39 cellular contexts compared by ENCODE assay signal in genomic region chr13:85469320-85469719, GRCh38.
"Had no signal": no experiment of that assay in that cellular context is flagged by ENCODE, and none has a peak within 500 bp of the region (broad histone marks: within the 10 kb centered on the region; RNA-seq: fewer than 3 reads in every experiment).

No MANE protein-coding gene starts in this region.

- H3K36me3 ChIP-seq: ascending aorta, cardiac muscle cell, WERI-Rb-1 had no signal

- H3K4me3 ChIP-seq: ascending aorta, cardiac muscle cell had no signal

- H3K4me1 Mint-ChIP-seq: activated CD4-positive, alpha-beta memory T cell treated with anti-CD3 and anti-CD28 coated beads, Interleukin-2, amount 10 ng/mL, durations not matched to agents 7 days and 5 days; activated CD4-positive, alpha-beta T cell treated with anti-CD3 and anti-CD28 coated beads for 36 hours; activated CD4-positive, alpha-beta T cell treated with anti-CD3 and anti-CD28 coated beads, Interleukin-2, amount 10 ng/mL, durations not matched to agents 7 days and 5 days; activated CD8-positive, alpha-beta memory T cell treated with anti-CD3 and anti-CD28 coated beads, Interleukin-2, amount 10 ng/mL, durations not matched to agents 7 days and 5 days; activated naive CD4-positive, alpha-beta T cell treated with anti-CD3 and anti-CD28 coated beads, Interleukin-2, amount 10 ng/mL, durations not matched to agents 7 days and 5 days; activated naive CD4-positive, alpha-beta T cell treated with anti-CD3 and anti-CD28 coated beads, Interleukin-2, amount 50 U/mL, for 24 hours; activated naive CD8-positive, alpha-beta T cell treated with anti-CD3 and anti-CD28 coated beads, Interleukin-2, amount 10 ng/mL, durations not matched to agents 7 days and 5 days; activated naive CD8-positive, alpha-beta T cell treated with anti-CD3 and anti-CD28 coated beads, Interleukin-2, amount 50 U/mL, for 24 hours; brain; central memory CD8-positive, alpha-beta T cell; WTC11 had no signal

- DNase-seq: activated CD4-positive, alpha-beta memory T cell treated with anti-CD3 and anti-CD28 coated beads, Interleukin-2, amount 10 ng/mL, durations not matched to agents 7 days and 5 days; activated CD4-positive, alpha-beta T cell treated with anti-CD3 and anti-CD28 coated beads for 1 hour; activated CD4-positive, alpha-beta T cell treated with anti-CD3 and anti-CD28 coated beads for 36 hours; activated CD4-positive, alpha-beta T cell treated with anti-CD3 and anti-CD28 coated beads for 48 hours; activated CD4-positive, alpha-beta T cell treated with anti-CD3 and anti-CD28 coated beads, Interleukin-2, amount 10 ng/mL, durations not matched to agents 7 days and 5 days; activated CD4-positive, alpha-beta T cell treated with anti-CD3 and anti-CD28 coated beads, Interleukin-2, amount 50 U/mL, for 48 hours; activated CD4-positive, CD25-positive, alpha-beta regulatory T cell; activated CD8-positive, alpha-beta memory T cell treated with anti-CD3 and anti-CD28 coated beads for 24 hours; activated CD8-positive, alpha-beta memory T cell treated with anti-CD3 and anti-CD28 coated beads, Interleukin-2, amount 10 ng/mL, durations not matched to agents 7 days and 5 days; activated CD8-positive, alpha-beta memory T cell treated with anti-CD3 and anti-CD28 coated beads, Interleukin-2, amount 50 U/mL, for 48 hours; activated CD8-positive, alpha-beta T cell treated with anti-CD3 and anti-CD28 coated beads, Interleukin-2, amount 10 ng/mL, durations not matched to agents 7 days and 5 days; activated effector memory CD4-positive, alpha-beta T cell treated with Interleukin-2 at 50 U/mL for 16 hours; activated gamma-delta T cell; activated naive CD4-positive, alpha-beta T cell treated with anti-CD3 and anti-CD28 coated beads, Interleukin-2, amount 10 ng/mL, durations not matched to agents 7 days and 5 days; activated naive CD4-positive, alpha-beta T cell treated with Interleukin-2 at 50 U/mL for 16 hours; activated naive CD8-positive, alpha-beta T cell treated with anti-CD3 and anti-CD28 coated beads, Interleukin-2, amount 10 ng/mL, durations not matched to agents 7 days and 5 days; activated naive CD8-positive, alpha-beta T cell treated with anti-CD3 and anti-CD28 coated beads, Interleukin-2, amount 50 U/mL, for 24 hours; activated T-cell treated with anti-CD3 and anti-CD28 coated beads, Interleukin-2, amount 50 U/mL, for 24 hours; activated T-cell treated with anti-CD3 and anti-CD28 coated beads, Interleukin-2, amount 50 U/mL, for 48 hours; amygdala; anterior cingulate cortex; caudate nucleus; cerebellar nuclear complex; T-helper 1 cell; T-helper 2 cell; T-helper 9 cell; WERI-Rb-1 had no signal

- H3K27ac ChIP-seq: ascending aorta, cardiac muscle cell, WERI-Rb-1 had no signal

- FAIRE-seq: bronchial epithelial cell, TTC549 had no signal

- H3K4me3 Mint-ChIP-seq: activated CD4-positive, alpha-beta memory T cell treated with anti-CD3 and anti-CD28 coated beads, Interleukin-2, amount 10 ng/mL, durations not matched to agents 7 days and 5 days; activated CD4-positive, alpha-beta T cell treated with anti-CD3 and anti-CD28 coated beads for 36 hours; activated CD4-positive, alpha-beta T cell treated with anti-CD3 and anti-CD28 coated beads, Interleukin-2, amount 10 ng/mL, durations not matched to agents 7 days and 5 days; activated CD8-positive, alpha-beta memory T cell treated with anti-CD3 and anti-CD28 coated beads, Interleukin-2, amount 10 ng/mL, durations not matched to agents 7 days and 5 days; activated CD8-positive, alpha-beta T cell treated with anti-CD3 and anti-CD28 coated beads, Interleukin-2, amount 10 ng/mL, durations not matched to agents 7 days and 5 days; activated naive CD4-positive, alpha-beta T cell treated with anti-CD3 and anti-CD28 coated beads, Interleukin-2, amount 10 ng/mL, durations not matched to agents 7 days and 5 days; activated naive CD4-positive, alpha-beta T cell treated with anti-CD3 and anti-CD28 coated beads, Interleukin-2, amount 50 U/mL, for 24 hours; activated naive CD8-positive, alpha-beta T cell; activated naive CD8-positive, alpha-beta T cell treated with anti-CD3 and anti-CD28 coated beads, Interleukin-2, amount 10 ng/mL, durations not matched to agents 7 days and 5 days; activated naive CD8-positive, alpha-beta T cell treated with anti-CD3 and anti-CD28 coated beads, Interleukin-2, amount 50 U/mL, for 24 hours; activated T-cell treated with anti-CD3 and anti-CD28 coated beads, Interleukin-2, amount 50 U/mL, for 24 hours; brain; central memory CD8-positive, alpha-beta T cell; T-helper 1 cell treated with Interleukin-12 subunit alpha and Interleukin-12 subunit beta and Interleukin-4 antibody, amounts not matched to agents 30 μg/mL and 1 μg/mL, for 36 hours; T-helper 2 cell treated with Interferon-gamma antibody and Interleukin-4, amounts not matched to agents 5 μg/mL and 100 μg/mL, for 36 hours; WTC11 had no signal

- H3K4me1 ChIP-seq: ascending aorta had no signal

- H3K27me3 Mint-ChIP-seq: activated CD4-positive, alpha-beta memory T cell treated with anti-CD3 and anti-CD28 coated beads, Interleukin-2, amount 10 ng/mL, durations not matched to agents 7 days and 5 days; activated CD4-positive, alpha-beta T cell treated with anti-CD3 and anti-CD28 coated beads for 36 hours; activated CD4-positive, alpha-beta T cell treated with anti-CD3 and anti-CD28 coated beads, Interleukin-2, amount 10 ng/mL, durations not matched to agents 7 days and 5 days; activated CD8-positive, alpha-beta memory T cell treated with anti-CD3 and anti-CD28 coated beads, Interleukin-2, amount 10 ng/mL, durations not matched to agents 7 days and 5 days; activated naive CD4-positive, alpha-beta T cell treated with anti-CD3 and anti-CD28 coated beads, Interleukin-2, amount 10 ng/mL, durations not matched to agents 7 days and 5 days; activated naive CD4-positive, alpha-beta T cell treated with anti-CD3 and anti-CD28 coated beads, Interleukin-2, amount 50 U/mL, for 24 hours; activated naive CD8-positive, alpha-beta T cell; activated naive CD8-positive, alpha-beta T cell treated with anti-CD3 and anti-CD28 coated beads, Interleukin-2, amount 10 ng/mL, durations not matched to agents 7 days and 5 days; activated naive CD8-positive, alpha-beta T cell treated with anti-CD3 and anti-CD28 coated beads, Interleukin-2, amount 50 U/mL, for 24 hours; activated T-cell treated with anti-CD3 and anti-CD28 coated beads, Interleukin-2, amount 50 U/mL, for 24 hours; brain; central memory CD8-positive, alpha-beta T cell had no signal

- H3K36me3 Mint-ChIP-seq: activated CD8-positive, alpha-beta memory T cell treated with anti-CD3 and anti-CD28 coated beads, Interleukin-2, amount 10 ng/mL, durations not matched to agents 7 days and 5 days; activated naive CD4-positive, alpha-beta T cell treated with anti-CD3 and anti-CD28 coated beads, Interleukin-2, amount 10 ng/mL, durations not matched to agents 7 days and 5 days; activated naive CD4-positive, alpha-beta T cell treated with anti-CD3 and anti-CD28 coated beads, Interleukin-2, amount 50 U/mL, for 24 hours; activated naive CD8-positive, alpha-beta T cell; activated naive CD8-positive, alpha-beta T cell treated with anti-CD3 and anti-CD28 coated beads, Interleukin-2, amount 10 ng/mL, durations not matched to agents 7 days and 5 days; brain; WTC11 had no signal

- H3K27me3 ChIP-seq: ascending aorta, cardiac muscle cell had no signal

- H3K9me3 ChIP-seq: ascending aorta had no signal

- H3K9me3 Mint-ChIP-seq: activated CD4-positive, alpha-beta T cell treated with anti-CD3 and anti-CD28 coated beads, Interleukin-2, amount 10 ng/mL, durations not matched to agents 7 days and 5 days; activated naive CD4-positive, alpha-beta T cell treated with anti-CD3 and anti-CD28 coated beads, Interleukin-2, amount 50 U/mL, for 24 hours; activated naive CD8-positive, alpha-beta T cell treated with anti-CD3 and anti-CD28 coated beads, Interleukin-2, amount 10 ng/mL, durations not matched to agents 7 days and 5 days; activated naive CD8-positive, alpha-beta T cell treated with anti-CD3 and anti-CD28 coated beads, Interleukin-2, amount 50 U/mL, for 24 hours; activated T-cell treated with anti-CD3 and anti-CD28 coated beads, Interleukin-2, amount 50 U/mL, for 24 hours; brain; T-helper 1 cell treated with Interleukin-12 subunit alpha and Interleukin-12 subunit beta and Interleukin-4 antibody, amounts not matched to agents 30 μg/mL and 1 μg/mL, for 36 hours; T-helper 2 cell treated with Interferon-gamma antibody and Interleukin-4, amounts not matched to agents 5 μg/mL and 100 μg/mL, for 36 hours; WTC11 had no signal

- H3K27ac Mint-ChIP-seq: activated CD4-positive, alpha-beta memory T cell treated with anti-CD3 and anti-CD28 coated beads, Interleukin-2, amount 10 ng/mL, durations not matched to agents 7 days and 5 days; activated CD4-positive, alpha-beta T cell treated with anti-CD3 and anti-CD28 coated beads for 36 hours; activated CD4-positive, alpha-beta T cell treated with anti-CD3 and anti-CD28 coated beads, Interleukin-2, amount 10 ng/mL, durations not matched to agents 7 days and 5 days; activated CD8-positive, alpha-beta memory T cell treated with anti-CD3 and anti-CD28 coated beads, Interleukin-2, amount 10 ng/mL, durations not matched to agents 7 days and 5 days; activated CD8-positive, alpha-beta T cell treated with anti-CD3 and anti-CD28 coated beads, Interleukin-2, amount 10 ng/mL, durations not matched to agents 7 days and 5 days; activated naive CD4-positive, alpha-beta T cell treated with anti-CD3 and anti-CD28 coated beads, Interleukin-2, amount 10 ng/mL, durations not matched to agents 7 days and 5 days; activated naive CD4-positive, alpha-beta T cell treated with anti-CD3 and anti-CD28 coated beads, Interleukin-2, amount 50 U/mL, for 24 hours; activated naive CD8-positive, alpha-beta T cell; activated naive CD8-positive, alpha-beta T cell treated with anti-CD3 and anti-CD28 coated beads, Interleukin-2, amount 10 ng/mL, durations not matched to agents 7 days and 5 days; activated naive CD8-positive, alpha-beta T cell treated with anti-CD3 and anti-CD28 coated beads, Interleukin-2, amount 50 U/mL, for 24 hours; activated T-cell treated with anti-CD3 and anti-CD28 coated beads, Interleukin-2, amount 50 U/mL, for 24 hours; activated T-helper 2 cell treated with anti-CD3 and anti-CD28 coated beads, Interferon-gamma antibody, Interleukin-2, Interleukin-4, amounts not matched to agents 10 μg/mL and 5 μg/mL and 100 μg/mL, durations not matched to agents 14 hours and 24 hours and 36 hours; brain; T-helper 1 cell treated with Interleukin-12 subunit alpha and Interleukin-12 subunit beta and Interleukin-4 antibody, amounts not matched to agents 30 μg/mL and 1 μg/mL, for 36 hours; T-helper 2 cell treated with Interferon-gamma antibody and Interleukin-4, amounts not matched to agents 5 μg/mL and 100 μg/mL, for 36 hours; WTC11 had no signal
